Comparison of ENCODE assay signal across 20 cellular contexts in genomic region chr6:147033267-147033666, GRCh38.
DNase-seq lines count a peak whose midpoint lies in the region; ATAC-seq and TF ChIP-seq lines count a peak whose summit lies in the region.
"Had no signal": no experiment of that assay in that cellular context is flagged by ENCODE, and none has a peak within 500 bp of the region (broad histone marks: within the 10 kb centered on the region; RNA-seq: fewer than 3 reads in every experiment).

No MANE protein-coding gene starts in this region.

- H3K9me2 ChIP-seq in GM23338 (ENCODE audit: insufficient read depth), result peaks cover 15% of the 10 kb centered on the region

- DNase-seq in GM23338 (ENCODE audit: low spot score) (peak; percentile 82), Panc1 (ENCODE audit: low read depth, low spot score) (no peak), foreskin melanocyte (peak; percentile 43), Calu3 (no peak), NCI-H146 (lab: John Stamatoyannopoulos, UW) (no peak)
- DNase-seq in activated T-cell treated with anti-CD3 and anti-CD28 coated beads, Interleukin-2, amount 50 U/mL, for 72 hours, result no peak
- DNase-seq: activated CD4-positive, alpha-beta memory T cell treated with anti-CD3 and anti-CD28 coated beads, Interleukin-2, amount 10 ng/mL, durations not matched to agents 7 days and 5 days; activated T-cell treated with anti-CD3 and anti-CD28 coated beads, Interleukin-2, amount 50 U/mL, for 4 hours; NCI-H187; pancreas; SHP77 treated with DMSO at 0.1 percent for 48 hours; WERI-Rb-1 had no signal

- no peak overlapping the region for H3K4me3 ChIP-seq in GM23338
- no peak overlapping the region for H3K4me3 ChIP-seq in Panc1 (ENCODE audit: low read depth in 2 of 2, low read length in 2 of 2)
- no peak overlapping the region for H3K4me3 ChIP-seq in parathyroid adenoma (ENCODE audit: low read depth, low read length)
- H3K4me3 ChIP-seq: coronary artery, GM12878, lung, pancreas, vagina had no signal

- no peaks in the 10 kb centered on the region for H3F3A ChIP-seq in GM23338 (replicated peaks; ENCODE audit: low read depth)

- H2AFZ ChIP-seq in GM23338 (no peak overlapping the region), parathyroid adenoma (peak overlapping the region; percentile 54)

- no peaks in the 10 kb centered on the region for H4K20me1 ChIP-seq in GM23338 (replicated peaks; ENCODE audit: insufficient read depth)

- BruUV-seq in Panc1 (replicated peaks; lab: Mats Ljungman, UMichigan) (no TSS peak), Calu3 (replicated peaks; lab: Mats Ljungman, UMichigan) (no TSS peak)

- TF ChIP-seq CTCF in GM23338 (conservative IDR thresholded peaks at IDR 0.05; ENCODE audit: low read depth in 2 of 2), result no peak
- no peak for TF ChIP-seq CTCF in Panc1 (IDR thresholded peaks at IDR 0.05)
- TF ChIP-seq CTCF in parathyroid adenoma (IDR thresholded peaks at IDR 0.05), result no peak
- TF ChIP-seq CTCF in Calu3 (IDR thresholded peaks at IDR 0.05; ENCODE audit: unreplicated experiment), result no peak

- H3K4me1 ChIP-seq in GM23338 (ENCODE audit: insufficient read depth) (peaks cover 21% of the 10 kb centered on the region), Panc1 (ENCODE audit: control insufficient read depth, insufficient read depth, low read length) (no peaks in the 10 kb centered on the region), parathyroid adenoma (no peaks in the 10 kb centered on the region)
- H3K4me1 ChIP-seq: vagina had no signal

- H3K4me2 ChIP-seq in GM23338 (peak overlapping the region; percentile 33; the same call in 1 of the 2 replicates), parathyroid adenoma (ENCODE audit: low read length) (no peak overlapping the region)

- H3K9me3 Mint-ChIP-seq in GM23338 (no peaks in the 10 kb centered on the region), Calu3 (ENCODE audit: low read depth, unreplicated experiment) (no peaks in the 10 kb centered on the region)
- H3K9me3 Mint-ChIP-seq in activated T-cell treated with anti-CD3 and anti-CD28 coated beads, Interleukin-2, amount 50 U/mL, for 72 hours, result peaks cover 0 to 3% of the 10 kb centered on the region in 2 donors
- H3K9me3 Mint-ChIP-seq: activated CD4-positive, alpha-beta memory T cell treated with anti-CD3 and anti-CD28 coated beads, Interleukin-2, amount 10 ng/mL, durations not matched to agents 7 days and 5 days; activated naive CD4-positive, alpha-beta T cell treated with anti-CD3 and anti-CD28 coated beads, Interleukin-2, amount 50 U/mL, for 72 hours; activated T-cell treated with anti-CD3 and anti-CD28 coated beads, Interleukin-2, amount 50 U/mL, for 4 hours; brain; T-helper 1 cell treated with Interleukin-12 subunit alpha and Interleukin-12 subunit beta and Interleukin-4 antibody, amounts not matched to agents 30 μg/mL and 1 μg/mL, for 36 hours had no signal

- no peak overlapping the region for H3K9ac ChIP-seq in parathyroid adenoma

- no peaks in the 10 kb centered on the region for H3K36me3 Mint-ChIP-seq in GM23338 (ENCODE audit: low read depth)
- H3K36me3 Mint-ChIP-seq in Calu3 (ENCODE audit: insufficient read depth, unreplicated experiment), result no peaks in the 10 kb centered on the region
- no peaks in the 10 kb centered on the region for H3K36me3 Mint-ChIP-seq in activated T-cell treated with anti-CD3 and anti-CD28 coated beads, Interleukin-2, amount 50 U/mL, for 72 hours (ENCODE audit: insufficient read depth in 2 of 2)
- H3K36me3 Mint-ChIP-seq: activated naive CD4-positive, alpha-beta T cell treated with anti-CD3 and anti-CD28 coated beads, Interleukin-2, amount 50 U/mL, for 72 hours; brain had no signal

- H3K27ac ChIP-seq in GM23338 (ENCODE audit: low read depth), result peak overlapping the region; percentile 83
- H3K27ac ChIP-seq in Panc1 (ENCODE audit: low read length), result peak overlapping the region; percentile 37; the same call in 1 of the 2 replicates
- H3K27ac ChIP-seq in parathyroid adenoma, result no peak overlapping the region
- H3K27ac ChIP-seq: coronary artery, pancreas, vagina, WERI-Rb-1 had no signal

- POLR2A ChIA-PET in Panc1 (lab: Charles Lee), result no interaction called here

- H3K4me1 Mint-ChIP-seq in GM23338 (peaks cover 26% of the 10 kb centered on the region), Calu3 (ENCODE audit: low read depth, unreplicated experiment) (no peaks in the 10 kb centered on the region)
- no peaks in the 10 kb centered on the region for H3K4me1 Mint-ChIP-seq in activated T-cell treated with anti-CD3 and anti-CD28 coated beads, Interleukin-2, amount 50 U/mL, for 72 hours (ENCODE audit: low read depth)
- H3K4me1 Mint-ChIP-seq: activated CD4-positive, alpha-beta memory T cell treated with anti-CD3 and anti-CD28 coated beads, Interleukin-2, amount 10 ng/mL, durations not matched to agents 7 days and 5 days had no signal

- H3K9me3 ChIP-seq in Panc1 (ENCODE audit: control insufficient read depth, insufficient read depth, low read depth, low read length) (no peaks in the 10 kb centered on the region), parathyroid adenoma (ENCODE audit: control insufficient read depth, low read length) (no peaks in the 10 kb centered on the region)
- H3K9me3 ChIP-seq: pancreas, vagina had no signal

- H3K27me3 Mint-ChIP-seq in GM23338 (ENCODE audit: insufficient read depth, low read depth, poor library complexity), result peaks cover 2% of the 10 kb centered on the region
- no peaks in the 10 kb centered on the region for H3K27me3 Mint-ChIP-seq in Calu3 (ENCODE audit: unreplicated experiment)
- H3K27me3 Mint-ChIP-seq in activated T-cell treated with anti-CD3 and anti-CD28 coated beads, Interleukin-2, amount 50 U/mL, for 72 hours (ENCODE audit: low read depth), result no peaks in the 10 kb centered on the region
- H3K27me3 Mint-ChIP-seq: activated CD4-positive, alpha-beta memory T cell treated with anti-CD3 and anti-CD28 coated beads, Interleukin-2, amount 10 ng/mL, durations not matched to agents 7 days and 5 days had no signal

- intact Hi-C loops in Panc1 (cut with micrococcal nuclease; ENCODE audit: unreplicated experiment) (no loop called here), Calu3 (cut with micrococcal nuclease; ENCODE audit: unreplicated experiment) (no loop called here)

- CTCF ChIA-PET in Panc1 (lab: Charles Lee) (no interaction called here), Calu3 (lab: Charles Lee) (no interaction called here)

- H3K27ac Mint-ChIP-seq in GM23338 (peak overlapping the region; percentile 77), Calu3 (ENCODE audit: unreplicated experiment) (no peak overlapping the region)
- H3K27ac Mint-ChIP-seq in activated T-cell treated with anti-CD3 and anti-CD28 coated beads, Interleukin-2, amount 50 U/mL, for 72 hours, result no peak overlapping the region
- H3K27ac Mint-ChIP-seq: activated CD4-positive, alpha-beta memory T cell treated with anti-CD3 and anti-CD28 coated beads, Interleukin-2, amount 10 ng/mL, durations not matched to agents 7 days and 5 days; activated naive CD4-positive, alpha-beta T cell treated with anti-CD3 and anti-CD28 coated beads, Interleukin-2, amount 50 U/mL, for 72 hours; brain; T-helper 1 cell treated with Interleukin-12 subunit alpha and Interleukin-12 subunit beta and Interleukin-4 antibody, amounts not matched to agents 30 μg/mL and 1 μg/mL, for 36 hours had no signal

- in situ Hi-C loops in Panc1 (cut with HindIII; ENCODE audit: low pct_unique_long_range_greater_than_20kb, low sequenced_read_pairs), result no loop called here

- H3K79me2 ChIP-seq in GM23338 (replicated peaks; ENCODE audit: insufficient read depth) (no peaks in the 10 kb centered on the region), parathyroid adenoma (no peaks in the 10 kb centered on the region)

- ATAC-seq in GM23338 (peak; percentile 96), Panc1 (no peak)
- ATAC-seq in activated T-cell treated with anti-CD3 and anti-CD28 coated beads, Interleukin-2, amount 50 U/mL, for 72 hours (replicated peaks in 1 of 2), result no peak
- ATAC-seq: activated naive CD4-positive, alpha-beta T cell treated with anti-CD3 and anti-CD28 coated beads, Interleukin-2, amount 50 U/mL, for 72 hours; activated T-cell treated with anti-CD3 and anti-CD28 coated beads, Interleukin-2, amount 50 U/mL, for 4 hours; GM12878; pancreas had no signal

- H3K36me3 ChIP-seq in GM23338 (ENCODE audit: insufficient read depth), result no peaks in the 10 kb centered on the region; the same call in 1 of the 2 replicates
- H3K36me3 ChIP-seq in Panc1 (ENCODE audit: control insufficient read depth, insufficient read depth, low read length), result no peaks in the 10 kb centered on the region
- H3K36me3 ChIP-seq in parathyroid adenoma (ENCODE audit: control insufficient read depth, insufficient read depth, low read length), result no peaks in the 10 kb centered on the region
- H3K36me3 ChIP-seq: pancreas, vagina, WERI-Rb-1 had no signal

- H3K4me3 Mint-ChIP-seq in GM23338 (no peak overlapping the region), Calu3 (ENCODE audit: low read depth, unreplicated experiment) (no peak overlapping the region)
- H3K4me3 Mint-ChIP-seq in activated T-cell treated with anti-CD3 and anti-CD28 coated beads, Interleukin-2, amount 50 U/mL, for 72 hours, result no peak overlapping the region
- H3K4me3 Mint-ChIP-seq: activated CD4-positive, alpha-beta memory T cell treated with anti-CD3 and anti-CD28 coated beads, Interleukin-2, amount 10 ng/mL, durations not matched to agents 7 days and 5 days; activated T-cell treated with anti-CD3 and anti-CD28 coated beads, Interleukin-2, amount 50 U/mL, for 4 hours; brain; T-helper 1 cell treated with Interleukin-12 subunit alpha and Interleukin-12 subunit beta and Interleukin-4 antibody, amounts not matched to agents 30 μg/mL and 1 μg/mL, for 36 hours had no signal

- H3K27me3 ChIP-seq in GM23338 (ENCODE audit: insufficient read depth) (no peaks in the 10 kb centered on the region), Panc1 (ENCODE audit: control insufficient read depth, insufficient read depth, low read length) (no peaks in the 10 kb centered on the region), parathyroid adenoma (ENCODE audit: control insufficient read depth, insufficient read depth, low read length) (no peaks in the 10 kb centered on the region)
- H3K27me3 ChIP-seq: pancreas, vagina had no signal

Comparison
In these comparisons a context has a peak if more than half of its experiments do, and no peak if none do; other contexts are left out.
1. DNase-seq: peak in GM23338 (single experiment) and foreskin melanocyte (single experiment); none in Panc1 (single experiment), Calu3 (single experiment), NCI-H146 (single experiment) and activated T-cell treated with anti-CD3 and anti-CD28 coated beads, Interleukin-2, amount 50 U/mL, for 72 hours (0 of 2).